1 cellular context compared by ENCODE assay signal in genomic region chr6:136823128-136823660, GRCh38.
TF ChIP-seq lines count a peak whose summit lies in the region.

No MANE protein-coding gene starts in this region.

TF ChIP-seq in K562, 482 proteins besides CTCF, POLR2A, EP300 and RAD21 (continued from another document):
- TF ChIP-seq E4F1 (CRISPR knock-in tag; IDR thresholded peaks at IDR 0.05; ENCODE audit: borderline replicate concordance) (no peak), KDM1A (IDR thresholded peaks at IDR 0.05) (0 out of 4 replicates have a peak, but pooled peaks of 1 of the 2 experiments have one; percentile 2), EGR1 (conservative IDR thresholded peaks at IDR 0.05) (0 out of 2 replicates have a peak, but pooled peaks have one; percentile 1), CUX1 (CRISPR knock-in tag; IDR thresholded peaks at IDR 0.05) (0 out of 2 replicates have a peak, but pooled peaks have one; percentile 21), ELF1 (tag; IDR thresholded peaks at IDR 0.05) (no peak), ATF7 (IDR thresholded peaks at IDR 0.05) (no peak), NFATC3 (IDR thresholded peaks at IDR 0.05) (no peak), NCOA4 (IDR thresholded peaks at IDR 0.05; ENCODE audit: partially characterized antibody) (no peak), ZNF24 (IDR thresholded peaks at IDR 0.05) (no peak), ZNF324 (CRISPR knock-in tag; IDR thresholded peaks at IDR 0.05) (no peak), SMARCE1 (IDR thresholded peaks at IDR 0.05) (0 out of 2 replicates have a peak, but pooled peaks have one; percentile 3), FOXP1 (CRISPR knock-in tag; IDR thresholded peaks at IDR 0.05) (peak; percentile 56; the same call in 1 of the 2 replicates), CBFA2T3 (IDR thresholded peaks at IDR 0.05) (no peak), ZNF592 (IDR thresholded peaks at IDR 0.05) (0 out of 2 replicates have a peak, but pooled peaks have one; percentile 5), ADNP (tag; IDR thresholded peaks at IDR 0.05) (no peak), MAX (CRISPR knock-in tag; IDR thresholded peaks at IDR 0.05) (no peak)
